Comparison of ENCODE assay signal across 23 cellular contexts in genomic region chr6:47187883-47188587, GRCh38.
DNase-seq lines count a peak whose midpoint lies in the region; ATAC-seq, FAIRE-seq and TF ChIP-seq lines count a peak whose summit lies in the region.
"Had no signal": no experiment of that assay in that cellular context is flagged by ENCODE, and none has a peak within 500 bp of the region (broad histone marks: within the 10 kb centered on the region; RNA-seq: fewer than 3 reads in every experiment).

No MANE protein-coding gene starts in this region.

- H3K79me2 ChIP-seq in HCT116 (ENCODE audit: insufficient read depth, low read length) (no peaks in the 10 kb centered on the region), astrocyte (ENCODE audit: insufficient read depth, low read length) (no peaks in the 10 kb centered on the region), smooth muscle cell (ENCODE audit: low read depth) (no peaks in the 10 kb centered on the region)

- H3K9ac ChIP-seq in HCT116 (ENCODE audit: low read length): peak overlapping the region; percentile 29; the same call in 1 of the 2 replicates
- peak overlapping the region; percentile 17 for H3K9ac ChIP-seq in astrocyte (ENCODE audit: low read length)
- H3K9ac ChIP-seq in smooth muscle cell (ENCODE audit: low read depth): peak overlapping the region; percentile 72
- H3K9ac ChIP-seq: KMS-11 had no signal

- CTCF ChIA-PET in HCT116 (lab: Charles Lee): no interaction called here

- peaks cover 15 to 26% of the 10 kb centered on the region in 2 experiments for H3K4me1 ChIP-seq in HCT116 (ENCODE audit: control insufficient read depth in 1 of 2, insufficient read depth in 2 of 2, low read length in 2 of 2)
- peaks cover 12% of the 10 kb centered on the region for H3K4me1 ChIP-seq in astrocyte (ENCODE audit: insufficient read depth, low read length)
- peaks cover 22% of the 10 kb centered on the region for H3K4me1 ChIP-seq in foreskin keratinocyte
- peaks cover 5% of the 10 kb centered on the region for H3K4me1 ChIP-seq in smooth muscle cell (ENCODE audit: low read depth)

- no peaks in the 10 kb centered on the region for H3K36me3 ChIP-seq in HCT116 (ENCODE audit: control insufficient read depth in 1 of 2, insufficient read depth in 2 of 2, low read length in 2 of 2)
- H3K36me3 ChIP-seq in astrocyte (ENCODE audit: insufficient read depth, low read length): no peaks in the 10 kb centered on the region
- H3K36me3 ChIP-seq in smooth muscle cell (ENCODE audit: low read depth): no peaks in the 10 kb centered on the region
- H3K36me3 ChIP-seq: esophagus squamous epithelium, pancreas, thoracic aorta had no signal

- TF ChIP-seq RAD21 in HCT116 (IDR thresholded peaks at IDR 0.05; ENCODE audit: low read depth): no peak

- no peaks in the 10 kb centered on the region for H3K27me3 ChIP-seq in HCT116 (ENCODE audit: insufficient read depth, low read length)
- no peaks in the 10 kb centered on the region for H3K27me3 ChIP-seq in astrocyte (ENCODE audit: insufficient read depth, low read length)
- no peaks in the 10 kb centered on the region for H3K27me3 ChIP-seq in foreskin keratinocyte
- no peaks in the 10 kb centered on the region for H3K27me3 ChIP-seq in smooth muscle cell (ENCODE audit: low read depth)
- H3K27me3 ChIP-seq: esophagus squamous epithelium, pancreas had no signal

- DNase-seq in HCT116 (ENCODE audit: low read depth, low spot score) (no peak), astrocyte (ENCODE audit: low read depth) (peak; percentile 32), foreskin keratinocyte (no peak), smooth muscle cell (lab: John Stamatoyannopoulos, UW; ENCODE audit: unreplicated experiment) (no peak), NCI-H2196 (lab: John Stamatoyannopoulos, UW; ENCODE audit: unreplicated experiment) (no peak), midbrain (lab: John Stamatoyannopoulos, UW) (no peak)
- DNase-seq: activated CD4-positive, alpha-beta T cell treated with anti-CD3 and anti-CD28 coated beads, Interleukin-2, amount 50 U/mL, for 1 hour; activated naive CD4-positive, alpha-beta T cell treated with anti-CD3 and anti-CD28 coated beads for 36 hours; activated T-cell treated with anti-CD3 and anti-CD28 coated beads for 4 hours; esophagus squamous epithelium; NCI-H1092; NCI-H748 treated with DMSO at 0.1 percent for 48 hours; OCI-M1; stimulated activated CD4-positive, alpha-beta T cell treated with anti-CD3 and anti-CD28 coated beads, Interleukin-4, amount 100 ng/mL, for 4 hours; stimulated activated CD8-positive, alpha-beta memory T cell treated with anti-CD3 and anti-CD28 coated beads, Interleukin-4, amount 100 ng/mL, for 48 hours had no signal

- peak; percentile 29 for FAIRE-seq in astrocyte (lab: Jason Lieb, UNC)
- FAIRE-seq: GM12892, pancreas had no signal

- no peak for TF ChIP-seq CTCF in HCT116 (IDR thresholded peaks at IDR 0.05 in 2 of 3, conservative IDR thresholded peaks at IDR 0.05 in 1 of 3; ENCODE audit: borderline replicate concordance in 1 of 3, insufficient read depth in 1 of 3, low read depth in 2 of 3, low read length in 2 of 3)
- no peak for TF ChIP-seq CTCF in astrocyte (IDR thresholded peaks at IDR 0.05; ENCODE audit: insufficient read depth, low read depth, low read length)
- TF ChIP-seq CTCF in foreskin keratinocyte (conservative IDR thresholded peaks at IDR 0.05): no peak
- TF ChIP-seq CTCF in smooth muscle cell (IDR thresholded peaks at IDR 0.05; ENCODE audit: borderline replicate concordance, insufficient read depth, poor library complexity, severe bottlenecking): no peak

- ATAC-seq in HCT116: peak; percentile 53
- peak; percentile 1 for ATAC-seq in foreskin keratinocyte
- no peak for ATAC-seq in HG03354 (IDR thresholded peaks at IDR 0.05; ENCODE audit: poor library complexity, severe bottlenecking, unreplicated experiment)
- no peak for ATAC-seq in GM18519 (IDR thresholded peaks at IDR 0.05; ENCODE audit: low FRiP score, unreplicated experiment)

- RAD21 ChIA-PET in HCT116 (lab: Charles Lee; ENCODE audit: low non-redundant PET in 1 of 2, low total read pairs in 2 of 2, uncharacterized antibody in 2 of 2, unreplicated experiment in 2 of 2): no interaction called here

- H3K4me2 ChIP-seq in HCT116 (ENCODE audit: low read length): peak overlapping the region; percentile 63
- H3K4me2 ChIP-seq in astrocyte (ENCODE audit: low read length): peak overlapping the region; percentile 53
- H3K4me2 ChIP-seq in smooth muscle cell: peak overlapping the region; percentile 73
- H3K4me2 ChIP-seq: KMS-11 had no signal

- peaks cover 21% of the 10 kb centered on the region for H3K4me1 Mint-ChIP-seq in astrocyte (ENCODE audit: low read depth, unreplicated experiment)
- H3K4me1 Mint-ChIP-seq: brain had no signal

- TF ChIP-seq POLR2A in HCT116 (IDR thresholded peaks at IDR 0.05; ENCODE audit: borderline replicate concordance, extremely low read depth, insufficient read depth, insufficient read length): no peak

- no peaks in the 10 kb centered on the region for H3K9me2 ChIP-seq in HCT116 (ENCODE audit: insufficient read depth)

- H3K36me3 Mint-ChIP-seq in astrocyte (ENCODE audit: low read depth, unreplicated experiment): peaks cover 3% of the 10 kb centered on the region
- H3K36me3 Mint-ChIP-seq: brain had no signal

- no peaks in the 10 kb centered on the region for H3F3A ChIP-seq in smooth muscle cell (ENCODE audit: low read depth)

- no peaks in the 10 kb centered on the region for H4K20me1 ChIP-seq in HCT116 (ENCODE audit: insufficient read depth)
- H4K20me1 ChIP-seq in astrocyte (ENCODE audit: insufficient read depth, low read length): no peaks in the 10 kb centered on the region
- H4K20me1 ChIP-seq in smooth muscle cell (ENCODE audit: low read depth): no peaks in the 10 kb centered on the region

- intact Hi-C loops in HCT116 (cut with micrococcal nuclease): loop anchor here (2.0 kb wide), 1 partner anchor 53 kb away; no protein-coding TSS in a partner anchor

- no peak overlapping the region for H3K4me3 Mint-ChIP-seq in astrocyte (ENCODE audit: unreplicated experiment)
- H3K4me3 Mint-ChIP-seq: activated naive CD4-positive, alpha-beta T cell treated with anti-CD3 and anti-CD28 coated beads for 36 hours; brain had no signal

- 0 out of 2 replicates have a peak overlapping the region, but pooled peaks have one; percentile 24 for H3K27ac ChIP-seq in HCT116 (ENCODE audit: low read depth, low read length)
- H3K27ac ChIP-seq in astrocyte (ENCODE audit: low read depth, low read length): peak overlapping the region; percentile 35
- peak overlapping the region; percentile 73 for H3K27ac ChIP-seq in foreskin keratinocyte
- H3K27ac ChIP-seq in smooth muscle cell (ENCODE audit: low read depth): peak overlapping the region; percentile 92
- H3K27ac ChIP-seq: esophagus squamous epithelium, HL-60, KMS-11, thoracic aorta had no signal

- H3K4me3 ChIP-seq in HCT116 (replicated peaks in 1 of 2; ENCODE audit: low read depth in 1 of 2, low read length in 2 of 2) (peak overlapping the region in 1 of 2 experiments; percentile 18; a peak in 1 of 4 replicates), astrocyte (ENCODE audit: insufficient read depth, low read depth, low read length) (no peak overlapping the region), smooth muscle cell (no peak overlapping the region)
- H3K4me3 ChIP-seq: esophagus squamous epithelium, pancreas, thoracic aorta had no signal

- H3K27me3 Mint-ChIP-seq in astrocyte (ENCODE audit: low read depth, unreplicated experiment): no peaks in the 10 kb centered on the region
- H3K27me3 Mint-ChIP-seq: brain had no signal

- no peaks in the 10 kb centered on the region for H3K9me3 ChIP-seq in HCT116 (ENCODE audit: control insufficient read depth in 1 of 2, insufficient read depth in 1 of 2, low read depth in 1 of 2, low read length in 2 of 2)
- H3K9me3 ChIP-seq in astrocyte (ENCODE audit: insufficient read depth, low read depth, low read length): no peaks in the 10 kb centered on the region
- no peaks in the 10 kb centered on the region for H3K9me3 ChIP-seq in smooth muscle cell (replicated peaks; ENCODE audit: low read depth)
- H3K9me3 ChIP-seq: esophagus squamous epithelium, pancreas, thoracic aorta had no signal

- H2AFZ ChIP-seq in HCT116 (ENCODE audit: low read depth, low read length, poor library complexity, severe bottlenecking) (peak overlapping the region; percentile 20), astrocyte (ENCODE audit: low read depth, low read length) (no peak overlapping the region), smooth muscle cell (ENCODE audit: low read depth) (peak overlapping the region; percentile 1)

- 81% methylated on average over 5 of the region's 5 CpGs for WGBS in smooth muscle cell (ENCODE audit: low lambda C conversion rate)

- H3K9me3 Mint-ChIP-seq in astrocyte (ENCODE audit: unreplicated experiment): peaks cover 4% of the 10 kb centered on the region
- H3K9me3 Mint-ChIP-seq: activated naive CD4-positive, alpha-beta T cell treated with anti-CD3 and anti-CD28 coated beads for 36 hours; brain had no signal

- POLR2A ChIA-PET in HCT116 (lab: Charles Lee): no interaction called here

- H3K27ac Mint-ChIP-seq in astrocyte (ENCODE audit: unreplicated experiment): peak overlapping the region; percentile 90
- H3K27ac Mint-ChIP-seq: activated naive CD4-positive, alpha-beta T cell treated with anti-CD3 and anti-CD28 coated beads for 36 hours had no signal

- BruUV-seq in HCT116 (replicated peaks; lab: Mats Ljungman, UMichigan): no TSS peak

TF ChIP-seq in HCT116, 20 proteins besides CTCF, POLR2A, EP300 and RAD21 (continues in another document):
- no peak for TF ChIP-seq ZFX (IDR thresholded peaks at IDR 0.05)
- no peak for TF ChIP-seq CBX3 (IDR thresholded peaks at IDR 0.05; ENCODE audit: low read depth)
- no peak for TF ChIP-seq ZBTB33 (IDR thresholded peaks at IDR 0.05; ENCODE audit: extremely low read depth, insufficient replicate concordance, low read length)
- no peak for TF ChIP-seq MAX (IDR thresholded peaks at IDR 0.05)
- TF ChIP-seq FOSL1 (IDR thresholded peaks at IDR 0.05; ENCODE audit: low read depth): no peak

Comparison
In these comparisons a context has a peak if more than half of its experiments do, and no peak if none do; other contexts are left out.
1. ATAC-seq: peak in HCT116 (single experiment) and foreskin keratinocyte (single experiment); none in HG03354 (single experiment) and GM18519 (single experiment).
2. H3K27ac ChIP-seq: peak in every context shown above with its lines; median percentile 92 in smooth muscle cell; 73 in foreskin keratinocyte; 35 in astrocyte; 24 in HCT116.
3. H3K9ac ChIP-seq: peak in every context shown above with its lines; median percentile 72 in smooth muscle cell; 29 in HCT116; 17 in astrocyte.
4. Peak in every context shown above with its lines, with median percentiles within 50 percentile points of each other: H3K4me2 ChIP-seq.